ENCODE assay signal across 13 cellular contexts in genomic region chr9:133372144-133372543, GRCh38. TPM values are rescaled to one million over a fixed set of nuclear protein-coding genes. Genes with fewer than 3 reads are reported as not detected.
DNase-seq lines count a peak whose midpoint lies in the region; ATAC-seq and TF ChIP-seq lines count a peak whose summit lies in the region.
"Had no signal": no experiment of that assay in that cellular context is flagged by ENCODE, and none has a peak within 500 bp of the region (broad histone marks: within the 10 kb centered on the region; RNA-seq: fewer than 3 reads in every experiment).

No MANE protein-coding gene starts in this region.

- DNase-seq in T-helper 2 cell treated with Interferon-gamma antibody and Interleukin-4, amounts not matched to agents 5 μg/mL and 100 μg/mL, for 36 hours (ENCODE audit: low spot score) = no peak
- DNase-seq in T-helper 2 cell (no peak), T-cell (no peak), endothelial cell (ENCODE audit: low spot score) (no peak), posterior cingulate gyrus (no peak)
- DNase-seq: DND-41, NCI-H1694 treated with DMSO at 0.1 percent for 48 hours had no signal

- POLR2A ChIA-PET in T-cell (lab: Charles Lee) = interaction anchor here in 1 of 2 donors (0.6 kb wide), 1 partner anchor 341 kb away, joined by 3 read pairs; the partner anchor contains the start of gene GTF3C5

- no peaks in the 10 kb centered on the region for H3K9me3 Mint-ChIP-seq in T-helper 2 cell treated with Interferon-gamma antibody and Interleukin-4, amounts not matched to agents 5 μg/mL and 100 μg/mL, for 36 hours
- H3K9me3 Mint-ChIP-seq in T-cell = no peaks in the 10 kb centered on the region
- no peaks in the 10 kb centered on the region for H3K9me3 Mint-ChIP-seq in endothelial cell (ENCODE audit: unreplicated experiment)

- H3K4me3 Mint-ChIP-seq in T-helper 2 cell treated with Interferon-gamma antibody and Interleukin-4, amounts not matched to agents 5 μg/mL and 100 μg/mL, for 36 hours = peak overlapping the region; percentile 67
- H3K4me3 Mint-ChIP-seq in T-cell (peak overlapping the region; percentile 73 to 92 (median 76)), endothelial cell (ENCODE audit: unreplicated experiment) (peak overlapping the region; percentile 23)

- no peak for ATAC-seq in T-cell (replicated peaks in 1 of 4)
- ATAC-seq in GM21529 (IDR thresholded peaks at IDR 0.05; ENCODE audit: unreplicated experiment) = no peak
- ATAC-seq in GM21786 (IDR thresholded peaks at IDR 0.05; ENCODE audit: unreplicated experiment) = no peak

- TF ChIP-seq CTCF in endothelial cell (IDR thresholded peaks at IDR 0.05; ENCODE audit: unreplicated experiment) = no peak

- peaks cover 49% of the 10 kb centered on the region for H3K4me1 Mint-ChIP-seq in T-helper 2 cell treated with Interferon-gamma antibody and Interleukin-4, amounts not matched to agents 5 μg/mL and 100 μg/mL, for 36 hours (ENCODE audit: low read depth)
- peaks cover 70 to 76% (median 73%) of the 10 kb centered on the region in 3 donors for H3K4me1 Mint-ChIP-seq in T-cell
- H3K4me1 Mint-ChIP-seq in endothelial cell (ENCODE audit: unreplicated experiment) = peaks cover 8% of the 10 kb centered on the region

- H3K27ac ChIP-seq in skin epidermis = peak overlapping the region in 15 of 21 experiments; percentile 3 to 85 (median 57)

- H3K27ac Mint-ChIP-seq in T-helper 2 cell treated with Interferon-gamma antibody and Interleukin-4, amounts not matched to agents 5 μg/mL and 100 μg/mL, for 36 hours = peak overlapping the region; percentile 85
- H3K27ac Mint-ChIP-seq in T-cell (peak overlapping the region; percentile 93 to 95), endothelial cell (ENCODE audit: unreplicated experiment) (no peak overlapping the region)

- H3K4me3 ChIP-seq in skin epidermis = no peak overlapping the region
- H3K4me3 ChIP-seq: lung, prostate gland had no signal

- intact Hi-C loops in posterior cingulate gyrus (cut with DNase I) = no loop called here

- CTCF ChIA-PET in T-cell (lab: Charles Lee) = interaction anchor here (1.0 to 2.7 kb wide), 6 partner anchors 16 to 186 kb away, joined by 3 to 16 read pairs (median 5); partner anchors contain the start of genes MED22 (in 1 of the 2), RPL7A (in 1 of the 2), SURF1 (in 1 of the 2) and SURF2 (in 1 of the 2)

- H3K36me3 Mint-ChIP-seq in T-helper 2 cell treated with Interferon-gamma antibody and Interleukin-4, amounts not matched to agents 5 μg/mL and 100 μg/mL, for 36 hours (ENCODE audit: low read depth) = peaks cover 57% of the 10 kb centered on the region
- H3K36me3 Mint-ChIP-seq in T-cell (peaks cover 17% of the 10 kb centered on the region), endothelial cell (ENCODE audit: low read depth, unreplicated experiment) (peaks cover 19% of the 10 kb centered on the region)

- peaks cover under 1% of the 10 kb centered on the region for H3K27me3 Mint-ChIP-seq in T-helper 2 cell treated with Interferon-gamma antibody and Interleukin-4, amounts not matched to agents 5 μg/mL and 100 μg/mL, for 36 hours (ENCODE audit: low read depth)
- H3K27me3 Mint-ChIP-seq in T-cell (no peaks in the 10 kb centered on the region), endothelial cell (ENCODE audit: unreplicated experiment) (peaks cover 14% of the 10 kb centered on the region)

RNA-seq across cellular contexts. Expression of gene SURF4, which starts 3.7 kb away (rescaled TPM):
- total RNA-seq in T-cell = 100 to 1,000 TPM in 4 of 5 donors, 10 to 100 TPM in 1; 73.5 to 114 (median 107) TPM
- 169 TPM for total RNA-seq in endothelial cell (ENCODE audit: unreplicated experiment)

RNA-seq across cellular contexts. Expression of gene STKLD1, which starts 4.0 kb away (rescaled TPM):
- total RNA-seq in T-cell (1 to 10 TPM in 2 of 5 donors, under 1 TPM in 3; 0.49 to 1.1 (median 0.70) TPM), endothelial cell (ENCODE audit: unreplicated experiment) (0.64 TPM)
- total RNA-seq: HT1080 had no signal

RNA-seq across cellular contexts. Expression of gene SURF2, which starts 15.8 kb away (rescaled TPM):
- total RNA-seq in T-cell (10 to 100 TPM; 17.0 to 25.3 (median 24.9) TPM), endothelial cell (ENCODE audit: unreplicated experiment) (11.9 TPM)

RNA-seq across cellular contexts. Expression of gene SURF1, which starts 15.9 kb away (rescaled TPM):
- total RNA-seq in T-cell (10 to 100 TPM; 33.0 to 58.7 (median 58.3) TPM), endothelial cell (ENCODE audit: unreplicated experiment) (36.2 TPM)

RNA-seq across cellular contexts. Expression of gene RPL7A, which starts 24.1 kb away (rescaled TPM):
- total RNA-seq in T-cell = 1,000 to 10,000 TPM; 2,623 to 2,692 (median 2,659) TPM
- total RNA-seq in endothelial cell (ENCODE audit: unreplicated experiment) = 2,006 TPM

Comparison
In these comparisons a context has a peak if more than half of its experiments do, and no peak if none do; other contexts are left out.
1. H3K4me3 Mint-ChIP-seq: peak in every context shown above with its lines; median percentile 76 in T-cell; 67 in T-helper 2 cell treated with Interferon-gamma antibody and Interleukin-4, amounts not matched to agents 5 μg/mL and 100 μg/mL, for 36 hours; 23 in endothelial cell.